In the genomic region with DNA sequence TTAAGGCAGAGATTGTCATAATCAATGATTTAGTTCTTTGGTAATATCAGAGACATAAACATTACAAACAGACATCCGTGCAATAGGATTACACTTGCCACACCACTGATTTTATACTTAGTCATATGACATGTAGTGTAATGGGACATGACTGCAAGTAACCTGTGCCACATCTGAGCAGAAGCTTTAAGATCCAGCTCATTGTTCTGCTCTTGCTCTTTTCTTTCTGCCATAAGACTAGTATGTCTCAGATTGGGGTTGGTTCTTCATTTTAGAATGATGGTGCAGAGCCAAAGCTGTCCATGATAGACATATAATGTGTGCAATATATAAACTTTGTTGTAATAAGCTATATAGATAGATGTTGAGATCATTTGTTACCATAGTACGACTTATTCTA, we compare ENCODE assay signal across 21 cellular contexts.
DNase-seq lines count a peak whose midpoint lies in the region; ATAC-seq and TF ChIP-seq lines count a peak whose summit lies in the region.
"Had no signal": no experiment of that assay in that cellular context is flagged by ENCODE, and none has a peak within 500 bp of the region (broad histone marks: within the 10 kb centered on the region; RNA-seq: fewer than 3 reads in every experiment).

No MANE protein-coding gene starts in this region.

- in situ Hi-C loops in Caki2 (cut with HindIII; ENCODE audit: low pct_unique_long_range_greater_than_20kb, low sequenced_read_pairs), result no loop called here

- H3K9me2 ChIP-seq in OCI-LY1 (ENCODE audit: low read depth, low read length), result 0 out of 2 replicates have a peak, but pooled peaks cover 2% of the 10 kb centered on the region

- intact Hi-C loops in sigmoid colon (cut with DNase I) (loop anchor here (2.0 to 10.0 kb wide), 3 partner anchors 117 to 701 kb away; no protein-coding TSS in a partner anchor), psoas muscle (cut with DNase I) (no loop called here)

- no peaks in the 10 kb centered on the region for H3F3A ChIP-seq in OCI-LY1 (ENCODE audit: insufficient read depth, low read length)

- no peak for TF ChIP-seq CTCF in OCI-LY1 (IDR thresholded peaks at IDR 0.05; ENCODE audit: low read length)
- no peak for TF ChIP-seq CTCF in gastroesophageal sphincter (IDR thresholded peaks at IDR 0.05)
- TF ChIP-seq CTCF in sigmoid colon (IDR thresholded peaks at IDR 0.05), result no peak
- no peak for TF ChIP-seq CTCF in psoas muscle (IDR thresholded peaks at IDR 0.05)

- H3K9ac ChIP-seq in OCI-LY1 (ENCODE audit: low read length), result no peak overlapping the region
- H3K9ac ChIP-seq: BLaER1 had no signal

- no peaks in the 10 kb centered on the region for H3K79me2 ChIP-seq in OCI-LY1 (ENCODE audit: insufficient read depth, low read length)

- peak overlapping the region; percentile 4; the same call in 1 of the 2 replicates for H3K4me2 ChIP-seq in OCI-LY1 (ENCODE audit: low read length)
- H3K4me2 ChIP-seq: BLaER1 had no signal

- H3K4me3 ChIP-seq in OCI-LY1 (ENCODE audit: low read depth, low read length, poor library complexity, severe bottlenecking) (no peak overlapping the region), gastroesophageal sphincter (peak overlapping the region; percentile 34 to 64), sigmoid colon (peak overlapping the region; percentile 29 to 48 (median 39)), psoas muscle (no peak overlapping the region)
- H3K4me3 ChIP-seq: BLaER1 had no signal

- H3K9me3 ChIP-seq in OCI-LY1 (ENCODE audit: low read length), result no peaks in the 10 kb centered on the region
- H3K9me3 ChIP-seq in gastroesophageal sphincter, result no peaks in the 10 kb centered on the region
- H3K9me3 ChIP-seq in sigmoid colon, result no peaks in the 10 kb centered on the region
- H3K9me3 ChIP-seq in psoas muscle, result no peaks in the 10 kb centered on the region
- H3K9me3 ChIP-seq: BLaER1 had no signal

- H3K36me3 ChIP-seq in OCI-LY1 (ENCODE audit: insufficient read depth, low read length), result no peaks in the 10 kb centered on the region
- no peaks in the 10 kb centered on the region for H3K36me3 ChIP-seq in gastroesophageal sphincter
- H3K36me3 ChIP-seq in sigmoid colon, result no peaks in the 10 kb centered on the region
- no peaks in the 10 kb centered on the region for H3K36me3 ChIP-seq in psoas muscle (ENCODE audit: insufficient read depth in 1 of 2, low read depth in 1 of 2)
- H3K36me3 ChIP-seq: BLaER1 had no signal

- no peak overlapping the region for H3K27ac ChIP-seq in OCI-LY1 (ENCODE audit: low read depth, low read length, poor library complexity, severe bottlenecking)
- H3K27ac ChIP-seq in gastroesophageal sphincter, result peak overlapping the region; percentile 36 to 53 (median 38)
- H3K27ac ChIP-seq in sigmoid colon, result peak overlapping the region; percentile 52 to 80 (median 72)
- H3K27ac ChIP-seq in caudate nucleus (ENCODE audit: low read depth, low read length), result no peak overlapping the region
- H3K27ac ChIP-seq in psoas muscle, result no peak overlapping the region
- H3K27ac ChIP-seq: BLaER1, HL-60, RWPE1 had no signal

- peak overlapping the region; percentile 28; the same call in 1 of the 2 replicates for H2AFZ ChIP-seq in OCI-LY1 (ENCODE audit: low read length)

- ATAC-seq in gastroesophageal sphincter (no peak), psoas muscle (no peak)

- DNase-seq in Caki2 (ENCODE audit: low read depth) (peak; percentile 41), sigmoid colon (no peak), Kasumi-1 (lab: John Stamatoyannopoulos, UW) (no peak), caudate nucleus (lab: John Stamatoyannopoulos, UW) (no peak), OCI-M1 (lab: John Stamatoyannopoulos, UW) (no peak), psoas muscle (no peak)
- DNase-seq: 8988T; CD4-positive, CD25-positive, alpha-beta regulatory T cell; HCEC 1CT; NCI-H1092 treated with DMSO at 0.1 percent for 48 hours; NCI-H1436; NCI-H187; NCI-H2171 treated with DMSO at 0.1 percent for 48 hours; NCI-H345; NCI-H510A treated with DMSO at 0.1 percent for 48 hours; SHP77 had no signal

- 29 to 69% methylated on average over 2 of the region's 2 CpGs for WGBS in gastroesophageal sphincter (ENCODE audit: low coverage in 1 of 2), 2 donors
- 75 to 89% methylated on average over 2 of the region's 2 CpGs for WGBS in sigmoid colon, 2 donors
- WGBS in psoas muscle, 3 donors, result 85 to 92% (median 90%) methylated on average over 2 of the region's 2 CpGs

- peaks cover 12% of the 10 kb centered on the region for H3K4me1 ChIP-seq in OCI-LY1 (ENCODE audit: insufficient read depth, low read length, severe bottlenecking)
- H3K4me1 ChIP-seq in gastroesophageal sphincter, result no peaks in the 10 kb centered on the region
- H3K4me1 ChIP-seq in sigmoid colon, result peaks cover 0 to 12% (median 0%) of the 10 kb centered on the region in 4 donors
- no peaks in the 10 kb centered on the region for H3K4me1 ChIP-seq in psoas muscle
- H3K4me1 ChIP-seq: BLaER1 had no signal

- TF ChIP-seq EP300 in gastroesophageal sphincter (IDR thresholded peaks at IDR 0.05) (no peak), sigmoid colon (IDR thresholded peaks at IDR 0.05) (no peak)

- no peaks in the 10 kb centered on the region for H3K27me3 ChIP-seq in OCI-LY1 (ENCODE audit: insufficient read depth, low read length)
- H3K27me3 ChIP-seq in gastroesophageal sphincter, result no peaks in the 10 kb centered on the region
- H3K27me3 ChIP-seq in sigmoid colon, result no peaks in the 10 kb centered on the region
- no peaks in the 10 kb centered on the region for H3K27me3 ChIP-seq in psoas muscle (ENCODE audit: insufficient read depth in 3 of 3, low read length in 2 of 3)
- H3K27me3 ChIP-seq: BLaER1 had no signal

- no peaks in the 10 kb centered on the region for H4K20me1 ChIP-seq in OCI-LY1 (ENCODE audit: insufficient read depth, low read length)
- H4K20me1 ChIP-seq: BLaER1 had no signal

- TF ChIP-seq POLR2A in gastroesophageal sphincter (IDR thresholded peaks at IDR 0.05) (no peak), sigmoid colon (IDR thresholded peaks at IDR 0.05) (peak in 1 of 2 donors; percentile 21)

Comparison
In these comparisons a context has a peak if more than half of its experiments do, and no peak if none do; other contexts are left out.
1. H3K27ac ChIP-seq: peak in gastroesophageal sphincter (4 of 4) and sigmoid colon (4 of 4); none in OCI-LY1 (single experiment), caudate nucleus (single experiment) and psoas muscle (single experiment).
2. H3K4me3 ChIP-seq: peak in gastroesophageal sphincter (2 of 2) and sigmoid colon (4 of 4); none in OCI-LY1 (single experiment) and psoas muscle (single experiment).